8 cellular contexts compared by ENCODE assay signal in genomic region chr3:142447308-142447851, GRCh38. TPM values are rescaled to one million over a fixed set of nuclear protein-coding genes. Genes with fewer than 3 reads are reported as not detected.
DNase-seq lines count a peak whose midpoint lies in the region; ATAC-seq and TF ChIP-seq lines count a peak whose summit lies in the region.

No MANE protein-coding gene starts in this region.

- intact Hi-C loops in PC-3 (cut with micrococcal nuclease) = loop anchor here (2.0 to 5.0 kb wide), 3 partner anchors 53 to 130 kb away; partner anchors contain the start of gene ATR

- H3F3A ChIP-seq in PC-3 (ENCODE audit: low read length, unreplicated experiment) (no peaks in the 10 kb centered on the region), neural cell (ENCODE audit: insufficient read depth, low read length, poor library complexity, severe bottlenecking) (no peaks in the 10 kb centered on the region)

- H3K4me2 ChIP-seq in PC-3 (ENCODE audit: low read length) (peak overlapping the region; percentile 99), neural cell (ENCODE audit: low read length) (peak overlapping the region; percentile 80)

- no peaks in the 10 kb centered on the region for H3K9me3 ChIP-seq in PC-3 (ENCODE audit: low read length)
- no peaks in the 10 kb centered on the region for H3K9me3 ChIP-seq in neural cell (ENCODE audit: low read length)
- H3K9me3 ChIP-seq in suprapubic skin = no peaks in the 10 kb centered on the region

- no peak for TF ChIP-seq POLR2A in suprapubic skin (IDR thresholded peaks at IDR 0.05)

- 0% methylated on average over 26 of the region's 35 CpGs for WGBS in suprapubic skin

- no peaks in the 10 kb centered on the region for H4K20me1 ChIP-seq in PC-3 (ENCODE audit: low read length)
- no peaks in the 10 kb centered on the region for H4K20me1 ChIP-seq in neural cell (ENCODE audit: insufficient read depth)

- H3K9me2 ChIP-seq in PC-3 (replicated peaks; ENCODE audit: low read length) (no peaks in the 10 kb centered on the region), neural cell (ENCODE audit: insufficient read depth, low read length) (no peaks in the 10 kb centered on the region)

- H3K9ac ChIP-seq in PC-3 (ENCODE audit: low read length) (peak overlapping the region; percentile 96), neural cell (ENCODE audit: low read length) (peak overlapping the region; percentile 87)

- peak overlapping the region; percentile 91 for H3K4me3 ChIP-seq in AG09309 (ENCODE audit: control insufficient read depth, low read depth, low read length)
- peak overlapping the region; percentile 98 for H3K4me3 ChIP-seq in PC-3 (ENCODE audit: low read length)
- peak overlapping the region; percentile 92 for H3K4me3 ChIP-seq in neural cell (ENCODE audit: low read length)
- H3K4me3 ChIP-seq in suprapubic skin = peak overlapping the region; percentile 84

- H3K4me1 ChIP-seq in PC-3 (ENCODE audit: insufficient read depth, low read length) (peaks cover 19% of the 10 kb centered on the region), suprapubic skin (peaks cover 30% of the 10 kb centered on the region)

- H3K27ac ChIP-seq in PC-3 (ENCODE audit: low read length) = peak overlapping the region; percentile 59
- H3K27ac ChIP-seq in neural cell (ENCODE audit: low read length) = peak overlapping the region; percentile 81
- peak overlapping the region; percentile 95 for H3K27ac ChIP-seq in suprapubic skin

- POLR2A ChIA-PET in PC-3 (lab: Charles Lee; ENCODE audit: unreplicated experiment) = no interaction called here

- H3K79me2 ChIP-seq in PC-3 (ENCODE audit: low read length) (peaks cover 49% of the 10 kb centered on the region), neural cell (replicated peaks; ENCODE audit: insufficient read depth, low read length) (peaks cover 46% of the 10 kb centered on the region)

- CTCF ChIA-PET in PC-3 (lab: Charles Lee) = interaction anchor here (0.6 kb wide), 1 partner anchor 248 kb away, joined by 3 read pairs; no protein-coding TSS in a partner anchor

- H3K27me3 ChIP-seq in PC-3 (ENCODE audit: low read length) = no peaks in the 10 kb centered on the region
- H3K27me3 ChIP-seq in neural cell (ENCODE audit: insufficient read depth, low read depth, low read length) = no peaks in the 10 kb centered on the region
- no peaks in the 10 kb centered on the region for H3K27me3 ChIP-seq in suprapubic skin

- TF ChIP-seq CTCF in AG09309 (IDR thresholded peaks at IDR 0.05; ENCODE audit: control insufficient read depth, insufficient read depth, low read depth, low read length, missing control alignments) (no peak), PC-3 (conservative IDR thresholded peaks at IDR 0.05; ENCODE audit: low read depth, low read length) (no peak), neural cell (IDR thresholded peaks at IDR 0.05; ENCODE audit: poor library complexity, severe bottlenecking) (no peak), suprapubic skin (IDR thresholded peaks at IDR 0.05) (no peak)

- no peak for TF ChIP-seq RAD21 in neural cell (conservative IDR thresholded peaks at IDR 0.05)

- H3K36me3 ChIP-seq in PC-3 (ENCODE audit: low read depth, low read length) (peaks cover 4% of the 10 kb centered on the region; the same call in 1 of the 2 replicates), neural cell (ENCODE audit: insufficient read depth, low read length) (no peaks in the 10 kb centered on the region), suprapubic skin (peaks cover 18% of the 10 kb centered on the region)

- TF ChIP-seq EP300 in neural cell (conservative IDR thresholded peaks at IDR 0.05; ENCODE audit: poor library complexity, severe bottlenecking) (no peak), suprapubic skin (IDR thresholded peaks at IDR 0.05) (no peak)

- DNase-seq in AG09309 (ENCODE audit: low read depth) = no peak
- DNase-seq in PC-3 = peak; percentile 13
- DNase-seq in activated gamma-delta T cell (lab: John Stamatoyannopoulos, UW) = peak; percentile 4
- peak; percentile 5 for DNase-seq in fibroblast of the conjunctiva (ENCODE audit: low read depth)
- DNase-seq in suprapubic skin (ENCODE audit: low spot score in 2 of 2) = peak; percentile 73 to 80

- TSS peak; percentile 43 for BruUV-seq in PC-3 (replicated peaks; lab: Mats Ljungman, UMichigan)

- ATAC-seq in GM19023 (IDR thresholded peaks at IDR 0.05; ENCODE audit: unreplicated experiment) = peak; percentile 31
- ATAC-seq in HG03175 (IDR thresholded peaks at IDR 0.05; ENCODE audit: unreplicated experiment) = peak; percentile 38
- ATAC-seq in PC-3 = peak; percentile 42

- H2AFZ ChIP-seq in PC-3 (ENCODE audit: low read length) (peak overlapping the region; percentile 97), neural cell (ENCODE audit: low read depth, low read length) (peak overlapping the region; percentile 92)

TF ChIP-seq in neural cell, 6 proteins besides CTCF, POLR2A, EP300 and RAD21:
- no peak for TF ChIP-seq POLR2AphosphoS5 (IDR thresholded peaks at IDR 0.05)
- TF ChIP-seq REST (IDR thresholded peaks at IDR 0.05; ENCODE audit: borderline replicate concordance) = peak; percentile 56
TF ChIP-seq in neural cell: peak in this region for 1.

RNA-seq across cellular contexts. Expression of gene XRN1, which starts 0.5 kb away (rescaled TPM):
- 16.5 and 23.0 TPM in 2 replicates for total RNA-seq in PC-3 (2014; rRNA removed)
- polyA plus RNA-seq in neural cell = 21.1 and 24.8 TPM in 2 replicates
- polyA minus RNA-seq in neural cell = 73.0 and 93.0 TPM in 2 replicates
- 10 to 100 TPM; 32.2 to 89.6 (median 36.6) TPM for total RNA-seq in suprapubic skin
